In the genomic region with DNA sequence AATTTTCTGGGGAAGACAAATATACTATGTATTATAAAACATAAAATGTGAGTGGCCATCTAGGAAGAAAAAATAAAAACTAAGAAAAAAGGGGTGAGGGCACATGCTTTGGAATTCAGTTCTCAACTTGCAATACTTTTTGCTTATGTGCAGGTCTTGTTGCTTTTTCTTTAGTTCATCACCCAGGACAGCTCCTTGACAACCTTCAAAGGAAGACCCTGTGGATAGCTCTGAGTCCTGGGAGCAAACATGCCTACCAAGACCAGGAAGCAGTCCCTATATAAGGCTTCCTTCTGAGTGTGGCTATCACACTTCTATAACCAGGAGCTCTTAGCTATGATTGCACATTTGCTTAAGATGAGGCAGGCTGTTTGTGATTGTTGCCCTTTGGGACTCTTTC, we compare ENCODE assay signal across 1 cellular context.
TF ChIP-seq lines count a peak whose summit lies in the region.

No MANE protein-coding gene starts in this region.

TF ChIP-seq in A549, 52 proteins besides CTCF, POLR2A, EP300 and RAD21 (continued from another document):
- TF ChIP-seq REST (IDR thresholded peaks at IDR 0.05) (peak; percentile 66), MYC (IDR thresholded peaks at IDR 0.05; ENCODE audit: borderline replicate concordance, low read length) (no peak), PHF8 (IDR thresholded peaks at IDR 0.05; ENCODE audit: borderline replicate concordance, low read depth) (no peak), CBX8 (IDR thresholded peaks at IDR 0.05) (no peak), POLR2AphosphoS2 (conservative IDR thresholded peaks at IDR 0.05; ENCODE audit: low read length) (no peak), ZC3H11A (IDR thresholded peaks at IDR 0.05) (no peak), HOXB5 (CRISPR knock-in tag; IDR thresholded peaks at IDR 0.05) (no peak)
TF ChIP-seq in A549: peak in this region for 1.
